In genomic region chr11:86202013-86202336, GRCh38 we compare ENCODE assay signal across 8 cellular contexts. TPM values are rescaled to one million over a fixed set of nuclear protein-coding genes. Genes with fewer than 3 reads are reported as not detected.
A peak's percentile ranks its signal among the peaks of the same experiment; 100 is the strongest.
DNase-seq lines count a peak whose midpoint lies in the region; ATAC-seq and TF ChIP-seq lines count a peak whose summit lies in the region.

No MANE protein-coding gene starts in this region.

- DNase-seq in GM12864 (ENCODE audit: low read depth), result no peak
- no peak for DNase-seq in Peyer's patch
- DNase-seq in COLO668 (lab: John Stamatoyannopoulos, UW; ENCODE audit: unreplicated experiment), result no peak
- no peak for DNase-seq in activated CD8-positive, alpha-beta memory T cell treated with anti-CD3 and anti-CD28 coated beads for 24 hours
- DNase-seq in NCI-H2029 (lab: John Stamatoyannopoulos, UW), result no peak

- TF ChIP-seq CTCF in GM12864 (IDR thresholded peaks at IDR 0.05; ENCODE audit: low read depth, low read length, missing control alignments), result no peak
- TF ChIP-seq CTCF in Peyer's patch (IDR thresholded peaks at IDR 0.05), result no peak

- H3K27ac ChIP-seq in Peyer's patch (peak overlapping the region in 1 of 4 donors; percentile 59), iPS-20b (ENCODE audit: low read length) (no peak overlapping the region)

- H3K4me1 ChIP-seq in Peyer's patch (no peaks in the 10 kb centered on the region), iPS-20b (ENCODE audit: insufficient read depth, low read length) (no peaks in the 10 kb centered on the region)

- ATAC-seq in HG02840 (IDR thresholded peaks at IDR 0.05; ENCODE audit: low FRiP score, unreplicated experiment) (peak; percentile 42), HG03378 (IDR thresholded peaks at IDR 0.05; ENCODE audit: unreplicated experiment) (no peak)

- H3K27me3 ChIP-seq in Peyer's patch (no peaks in the 10 kb centered on the region), iPS-20b (ENCODE audit: insufficient read depth, low read length) (peaks cover 25% of the 10 kb centered on the region)

- no peak for TF ChIP-seq POLR2A in Peyer's patch (IDR thresholded peaks at IDR 0.05)

- H3K4me3 ChIP-seq in GM12864 (ENCODE audit: low read depth, low read length) (peak overlapping the region; percentile 1; the same call in 1 of the 2 replicates), Peyer's patch (peak overlapping the region; percentile 28 to 32 (median 31)), iPS-20b (ENCODE audit: low read length) (peak overlapping the region; percentile 52)

- peak overlapping the region; percentile 22; the same call in 1 of the 2 replicates for H3K9ac ChIP-seq in iPS-20b (ENCODE audit: low read depth, low read length)

- H3K9me3 ChIP-seq in Peyer's patch (no peaks in the 10 kb centered on the region), iPS-20b (ENCODE audit: insufficient read depth, low read depth, low read length) (no peaks in the 10 kb centered on the region)

- H3K36me3 ChIP-seq in Peyer's patch, result no peaks in the 10 kb centered on the region
- H3K36me3 ChIP-seq in iPS-20b (ENCODE audit: insufficient read depth, low read depth, low read length), result no peaks in the 10 kb centered on the region

RNA-seq across cellular contexts. Expression of gene EED, which starts 42.6 kb away (rescaled TPM):
- 10 to 100 TPM; 15.7 to 26.4 (median 20.7) TPM for total RNA-seq in Peyer's patch

Comparison
In these comparisons a context has a peak if more than half of its experiments do, and no peak if none do; other contexts are left out.
1. H3K4me3 ChIP-seq: peak in every context shown above with its lines; median percentile 52 in iPS-20b; 31 in Peyer's patch; 1 in GM12864.